In genomic region chr3:186790261-186790981, GRCh38 we compare ENCODE assay signal across 9 cellular contexts. TPM values are rescaled to one million over a fixed set of nuclear protein-coding genes. Genes with fewer than 3 reads are reported as not detected.
DNase-seq lines count a peak whose midpoint lies in the region; ATAC-seq, FAIRE-seq and TF ChIP-seq lines count a peak whose summit lies in the region.
"Had no signal": no experiment of that assay in that cellular context is flagged by ENCODE, and none has a peak within 500 bp of the region (broad histone marks: within the 10 kb centered on the region; RNA-seq: fewer than 3 reads in every experiment).

No MANE protein-coding gene starts in this region.

- H3K4me1 ChIP-seq in A549 (peaks cover 48% of the 10 kb centered on the region), esophagus muscularis mucosa (peaks cover 35 to 44% (median 43%) of the 10 kb centered on the region in 4 donors), subcutaneous abdominal adipose tissue (ENCODE audit: control insufficient read depth in 5 of 5, insufficient read depth in 5 of 5, low read length in 5 of 5) (peaks cover 6 to 32% (median 26%) of the 10 kb centered on the region in 5 donors)

- TF ChIP-seq RAD21 in A549 (conservative IDR thresholded peaks at IDR 0.05 in 1 of 2, IDR thresholded peaks at IDR 0.05 in 1 of 2): peak in 1 of 2 experiments; percentile 1; a peak in 1 of 5 replicates

- H3K4me2 ChIP-seq in A549: peak overlapping the region; percentile 99; the same call in 1 of the 3 replicates

- H3K36me3 ChIP-seq in esophagus muscularis mucosa: peaks cover 45 to 90% (median 54%) of the 10 kb centered on the region in 4 donors
- peaks cover 51 to 69% (median 57%) of the 10 kb centered on the region in 5 donors for H3K36me3 ChIP-seq in subcutaneous abdominal adipose tissue (ENCODE audit: control insufficient read depth in 5 of 5, insufficient read depth in 5 of 5, low read length in 5 of 5)

- POLR2A ChIA-PET in A549 (lab: Yijun Ruan, JAX): no interaction called here

- TF ChIP-seq CTCF in A549 (IDR thresholded peaks at IDR 0.05) (no peak), esophagus muscularis mucosa (IDR thresholded peaks at IDR 0.05) (peak in 1 of 3 experiments; percentile 3)

- DNase-seq in A549 (ENCODE audit: low read depth in 1 of 2, low spot score in 1 of 2) (peak; percentile 23 to 63), SK-N-DZ (ENCODE audit: low spot score) (peak; percentile 44), esophagus muscularis mucosa (ENCODE audit: extremely low spot score) (no peak), sciatic nerve (ENCODE audit: low spot score) (no peak), occipital lobe (lab: John Stamatoyannopoulos, UW) (no peak)

- H3K9me3 ChIP-seq in A549: no peaks in the 10 kb centered on the region
- H3K9me3 ChIP-seq in esophagus muscularis mucosa: no peaks in the 10 kb centered on the region
- no peaks in the 10 kb centered on the region for H3K9me3 ChIP-seq in subcutaneous abdominal adipose tissue (ENCODE audit: control insufficient read depth in 5 of 5, low read length in 5 of 5)
- H3K9me3 ChIP-seq: upper lobe of left lung had no signal

- H3K27ac ChIP-seq in A549: no peak overlapping the region
- H3K27ac ChIP-seq in esophagus muscularis mucosa (replicated peaks in 1 of 4): peak overlapping the region in 3 of 4 donors; percentile 3 to 14 (median 13)
- peak overlapping the region; percentile 6 for H3K27ac ChIP-seq in subcutaneous abdominal adipose tissue (ENCODE audit: low read depth, low read length)
- H3K27ac ChIP-seq: upper lobe of left lung had no signal

- intact Hi-C loops in esophagus muscularis mucosa (cut with DNase I): no loop called here
- intact Hi-C loops in sciatic nerve (cut with DNase I): no loop called here

- 42% methylated on average over 8 of the region's 8 CpGs for WGBS in A549 (ENCODE audit: missing lambda C conversion rate)
- 60% methylated on average over 8 of the region's 8 CpGs for WGBS in esophagus muscularis mucosa

- H3K27me3 ChIP-seq in esophagus muscularis mucosa: no peaks in the 10 kb centered on the region
- H3K27me3 ChIP-seq in subcutaneous abdominal adipose tissue (ENCODE audit: control insufficient read depth in 5 of 5, insufficient read depth in 4 of 5, low read length in 5 of 5): no peaks in the 10 kb centered on the region
- H3K27me3 ChIP-seq: upper lobe of left lung had no signal

- H3K4me3 ChIP-seq in A549 (no peak overlapping the region), esophagus muscularis mucosa (no peak overlapping the region), subcutaneous abdominal adipose tissue (ENCODE audit: low read depth in 1 of 5, low read length in 5 of 5) (no peak overlapping the region)
- H3K4me3 ChIP-seq: upper lobe of left lung had no signal

- FAIRE-seq in A549 (lab: Jason Lieb, UNC): no peak

- TF ChIP-seq EP300 in A549 (IDR thresholded peaks at IDR 0.05) (no peak), esophagus muscularis mucosa (IDR thresholded peaks at IDR 0.05) (no peak)

- no peak for TF ChIP-seq POLR2A in A549 (IDR thresholded peaks at IDR 0.05; ENCODE audit: low read length)
- peak; percentile 50 for TF ChIP-seq POLR2A in GM19099 (IDR thresholded peaks at IDR 0.05; ENCODE audit: extremely low read depth, insufficient read length, low read depth)
- TF ChIP-seq POLR2A in esophagus muscularis mucosa (IDR thresholded peaks at IDR 0.05; ENCODE audit: low read depth): no peak

- CTCF ChIA-PET in A549 (lab: Yijun Ruan, JAX): interaction anchor here (0.7 to 1.2 kb wide), 3 partner anchors 31 to 173 kb away, joined by 3 to 4 read pairs (median 3); no protein-coding TSS in a partner anchor

- peak; percentile 69 to 74 for ATAC-seq in A549
- ATAC-seq in sciatic nerve: no peak
- no peak for ATAC-seq in HG03571 (IDR thresholded peaks at IDR 0.05; ENCODE audit: unreplicated experiment)

- no peak overlapping the region for H3K9ac ChIP-seq in subcutaneous abdominal adipose tissue (ENCODE audit: low read length in 5 of 5)

TF ChIP-seq in A549, 52 proteins besides CTCF, POLR2A, EP300 and RAD21 (continues in another document):
- no peak for TF ChIP-seq ZFP36 (IDR thresholded peaks at IDR 0.05; ENCODE audit: borderline replicate concordance, partially characterized antibody)
- peak; percentile 8; the same call in 1 of the 2 replicates for TF ChIP-seq GATA3 (IDR thresholded peaks at IDR 0.05; ENCODE audit: borderline replicate concordance)
- TF ChIP-seq TFCP2L1 (CRISPR knock-in tag; IDR thresholded peaks at IDR 0.05): peak; percentile 5
- peak; percentile 90 for TF ChIP-seq RARB (CRISPR knock-in tag; IDR thresholded peaks at IDR 0.05)
- no peak for TF ChIP-seq ATOH8 (CRISPR knock-in tag; IDR thresholded peaks at IDR 0.05; ENCODE audit: low read depth)
- TF ChIP-seq SREBF2 (IDR thresholded peaks at IDR 0.05): no peak
- peak; percentile 97 for TF ChIP-seq POLR2AphosphoS2 (conservative IDR thresholded peaks at IDR 0.05; ENCODE audit: low read length)
- TF ChIP-seq PBX3 (IDR thresholded peaks at IDR 0.05): peak; percentile 64; the same call in 1 of the 2 replicates
- TF ChIP-seq NPAS2 (CRISPR knock-in tag; IDR thresholded peaks at IDR 0.05; ENCODE audit: borderline replicate concordance): no peak
- no peak for TF ChIP-seq KDM5A (IDR thresholded peaks at IDR 0.05)
- TF ChIP-seq KDM1A (IDR thresholded peaks at IDR 0.05; ENCODE audit: low read depth): no peak
- 0 out of 2 replicates have a peak, but pooled peaks have one; percentile 20 for TF ChIP-seq MAX (IDR thresholded peaks at IDR 0.05)
- no peak for TF ChIP-seq CHD2 (IDR thresholded peaks at IDR 0.05; ENCODE audit: low read length, partially characterized antibody)

RNA-seq across cellular contexts. Expression of gene EIF4A2, which starts 7.0 kb away (rescaled TPM):
- polyA plus RNA-seq in A549 (2011; rRNA removed): 337 and 493 TPM in 2 replicates
- 77.2 and 104 TPM in 2 replicates for polyA plus RNA-seq in A549 (2012; cell fraction: cytosol; rRNA removed)
- 94.0 and 159 TPM in 2 replicates for polyA plus RNA-seq in A549 (2012; cell fraction: nucleus; rRNA removed)
- polyA plus RNA-seq in A549 (2017; fragmentation: RNase III; extraction: RNeasy Plus Mini Kit Qiagen cat#74134 plus additional on column Dnase treatment): 172 to 194 TPM (median 184 TPM) in 3 replicates
- 163 and 178 TPM in 2 replicates for polyA minus RNA-seq in A549 (2011; rRNA and poly(A)+ RNA removed)
- 698 and 722 TPM in 2 replicates for polyA plus RNA-seq in SK-N-DZ (2014; cell fraction: cytosol; rRNA removed)
- 1,380 and 1,503 TPM in 2 replicates for polyA plus RNA-seq in SK-N-DZ (2014; cell fraction: nucleus; rRNA removed)
- 100 to 1,000 TPM; 312 to 516 (median 413) TPM for total RNA-seq in esophagus muscularis mucosa
- total RNA-seq in sciatic nerve: 359 TPM
- 1,423 TPM for total RNA-seq in occipital lobe

RNA-seq across cellular contexts. Expression of gene RFC4, which starts 15.9 kb away (rescaled TPM):
- polyA plus RNA-seq in A549 (2011; rRNA removed) (32.8 and 40.6 TPM in 2 replicates), A549 (2017; fragmentation: RNase III; extraction: RNeasy Plus Mini Kit Qiagen cat#74134 plus additional on column Dnase treatment) (68.8 to 76.7 TPM (median 69.8 TPM) in 3 replicates)
- 29.4 and 34.1 TPM in 2 replicates for polyA plus RNA-seq in A549 (2012; cell fraction: cytosol; rRNA removed)
- polyA plus RNA-seq in A549 (2012; cell fraction: nucleus; rRNA removed): 18.9 and 31.8 TPM in 2 replicates
- polyA minus RNA-seq in A549 (2011; rRNA and poly(A)+ RNA removed): 5.9 and 6.3 TPM in 2 replicates
- polyA plus RNA-seq in SK-N-DZ (2014; cell fraction: cytosol; rRNA removed): 215 and 256 TPM in 2 replicates
- 497 and 586 TPM in 2 replicates for polyA plus RNA-seq in SK-N-DZ (2014; cell fraction: nucleus; rRNA removed)
- total RNA-seq in esophagus muscularis mucosa (10 to 100 TPM; 12.1 to 12.9 (median 12.5) TPM), sciatic nerve (11.5 TPM), occipital lobe (29.8 TPM)

RNA-seq across cellular contexts. Expression of gene ADIPOQ, which starts 52.1 kb away (rescaled TPM):
- polyA plus RNA-seq in A549 (2011; rRNA removed) (not detected in 2 replicates), A549 (2017; fragmentation: RNase III; extraction: RNeasy Plus Mini Kit Qiagen cat#74134 plus additional on column Dnase treatment) (not detected in 3 replicates)
- not detected in 2 replicates for polyA plus RNA-seq in A549 (2012; cell fraction: cytosol; rRNA removed)
- polyA plus RNA-seq in A549 (2012; cell fraction: nucleus; rRNA removed): not detected in 2 replicates
- not detected in 2 replicates for polyA minus RNA-seq in A549 (2011; rRNA and poly(A)+ RNA removed)
- 0.06 TPM in 1 of 2 replicates, not detected in the other for polyA plus RNA-seq in SK-N-DZ (2014; cell fraction: cytosol; rRNA removed)
- polyA plus RNA-seq in SK-N-DZ (2014; cell fraction: nucleus; rRNA removed): not detected in 2 replicates
- total RNA-seq in esophagus muscularis mucosa (under 1 TPM; 0.17 to 0.84 (median 0.49) TPM), sciatic nerve (21.0 TPM), occipital lobe (not detected)

Comparison
In these comparisons a context has a peak if more than half of its experiments do, and no peak if none do; other contexts are left out.
1. ATAC-seq: peak in A549 (2 of 2); none in sciatic nerve (single experiment) and HG03571 (single experiment).
2. DNase-seq: peak in A549 (2 of 2) and SK-N-DZ (single experiment); none in esophagus muscularis mucosa (single experiment), sciatic nerve (single experiment) and occipital lobe (single experiment).
3. H3K27ac ChIP-seq: peak in esophagus muscularis mucosa (3 of 4) and subcutaneous abdominal adipose tissue (single experiment); none in A549 (0 of 2).
4. RNA of gene ADIPOQ, which starts 52.1 kb away (total RNA-seq): 21.0 TPM in sciatic nerve (single experiment); 0.17 to 0.84 TPM in esophagus muscularis mucosa and not detected in occipital lobe (single experiment); every median in the first group is over 10 times any median in the second.